ENCODE assay signal across 1 cellular context in genomic region chr10:14954001-14954770, GRCh38.
TF ChIP-seq lines count a peak whose summit lies in the region.

Gene DCLRE1C (minus strand): TSS chr10:14954096. CDS start chr10:14954010, 86 bp downstream.

TF ChIP-seq in H1, 55 proteins besides CTCF, POLR2A, EP300 and RAD21:
- TF ChIP-seq SIRT6 (IDR thresholded peaks at IDR 0.05; ENCODE audit: low read length) (no peak), GABPA (IDR thresholded peaks at IDR 0.05; ENCODE audit: borderline replicate concordance, insufficient read depth, low read length) (peak; percentile 81), TAF1 (IDR thresholded peaks at IDR 0.05; ENCODE audit: low read depth, low read length) (peak; percentile 79), RXRA (IDR thresholded peaks at IDR 0.05; ENCODE audit: insufficient read depth, low read depth, low read length) (no peak), TAF7 (optimal IDR thresholded peaks at IDR 0.05; ENCODE audit: borderline replicate concordance, low read depth, low read length) (no peak), TBP (IDR thresholded peaks at IDR 0.05; ENCODE audit: low read depth, low read length) (peak; percentile 44), SP1 (IDR thresholded peaks at IDR 0.05; ENCODE audit: low read depth, low read length) (peak; percentile 54; the same call in 1 of the 2 replicates), KDM4A (IDR thresholded peaks at IDR 0.05; ENCODE audit: low read depth, low read length, severe bottlenecking) (peak; percentile 88), MAX (IDR thresholded peaks at IDR 0.05) (peak; percentile 95), SP4 (IDR thresholded peaks at IDR 0.05; ENCODE audit: low read length) (0 out of 2 replicates have a peak, but pooled peaks have one; percentile 39), PHF8 (conservative IDR thresholded peaks at IDR 0.05; ENCODE audit: low read depth, low read length) (peak; percentile 77; the same call in 1 of the 2 replicates), RFX5 (IDR thresholded peaks at IDR 0.05; ENCODE audit: borderline replicate concordance, low read depth, low read length) (no peak), ASH2L (IDR thresholded peaks at IDR 0.05; ENCODE audit: low read length) (peak; percentile 84), EGR1 (IDR thresholded peaks at IDR 0.05; ENCODE audit: borderline replicate concordance, low read depth, low read length) (0 out of 2 replicates have a peak, but pooled peaks have one; percentile 6), KDM5A (IDR thresholded peaks at IDR 0.05; ENCODE audit: low read length) (0 out of 2 replicates have a peak, but pooled peaks have one; percentile 31), POLR2AphosphoS5 (IDR thresholded peaks at IDR 0.05; ENCODE audit: low read depth, low read length) (peak; percentile 64), KDM1A (IDR thresholded peaks at IDR 0.05; ENCODE audit: borderline replicate concordance, low read length) (peak; percentile 51; the same call in 1 of the 2 replicates), SRF (IDR thresholded peaks at IDR 0.05; ENCODE audit: low read depth, low read length) (no peak), E2F6 (IDR thresholded peaks at IDR 0.05) (peak; percentile 98), RBBP5 (IDR thresholded peaks at IDR 0.05; ENCODE audit: borderline replicate concordance, low read depth, low read length) (peak; percentile 86; the same call in 1 of the 2 replicates), BCL11A (IDR thresholded peaks at IDR 0.05; ENCODE audit: low read depth in 2 of 2, low read length in 2 of 2) (no peak)
TF ChIP-seq in H1: peak in this region for 15.
